Comparison of ENCODE assay signal across 8 cellular contexts in the genomic region with DNA sequence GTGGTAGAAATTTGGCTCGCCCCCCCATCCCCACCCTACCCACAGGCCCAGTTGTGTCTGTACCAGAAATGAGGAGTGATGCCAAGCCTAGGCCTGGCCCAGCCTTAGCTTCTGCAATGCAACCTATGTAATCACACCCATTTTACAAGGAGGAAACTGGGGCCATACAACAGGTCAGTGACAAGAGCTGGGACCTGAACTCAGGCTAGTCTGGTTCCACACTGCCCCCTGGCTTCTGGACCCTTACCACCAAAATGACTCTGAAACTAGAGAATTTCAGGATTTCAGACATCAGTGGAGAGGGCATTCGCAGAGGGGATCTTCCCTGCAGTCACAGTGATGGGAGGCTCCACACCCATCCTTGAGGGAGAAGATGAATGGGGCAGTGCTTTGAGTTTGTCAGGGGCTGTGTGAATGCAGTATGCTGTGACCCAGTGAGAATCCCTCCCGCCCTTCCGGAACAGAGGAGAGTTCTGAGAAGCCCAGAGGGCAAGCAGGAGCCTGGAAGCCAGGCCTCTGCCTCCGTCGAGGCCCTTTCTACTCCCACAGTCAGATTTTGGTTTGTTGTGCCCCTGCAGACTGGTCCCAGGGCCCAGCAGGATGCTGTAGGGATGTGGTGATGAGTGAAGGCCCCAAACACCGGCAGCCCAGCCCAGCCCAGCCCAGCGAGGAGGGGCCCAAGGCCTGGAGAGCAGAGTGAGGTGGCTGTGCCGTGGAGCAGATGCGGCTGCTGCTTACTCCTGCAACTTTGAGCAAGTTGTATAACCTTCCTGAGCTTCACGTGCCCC. TPM values are rescaled to one million over a fixed set of nuclear protein-coding genes. Genes with fewer than 3 reads are reported as not detected.
DNase-seq lines count a peak whose midpoint lies in the region; ATAC-seq, FAIRE-seq and TF ChIP-seq lines count a peak whose summit lies in the region.

No MANE protein-coding gene starts in this region.

- H4K20me1 ChIP-seq in GM23338 (replicated peaks; ENCODE audit: insufficient read depth), result peaks cover 24% of the 10 kb centered on the region

- POLR2A ChIA-PET in AG04450 (lab: Yijun Ruan, JAX), result no interaction called here

- H3K36me3 ChIP-seq in GM23338 (ENCODE audit: insufficient read depth) (no peaks in the 10 kb centered on the region), ascending aorta (peaks cover 22 to 28% of the 10 kb centered on the region in 2 donors), uterus (no peaks in the 10 kb centered on the region)

- H3K4me1 Mint-ChIP-seq in GM23338, result peaks cover 12% of the 10 kb centered on the region

- peaks cover 12% of the 10 kb centered on the region for H3K36me3 Mint-ChIP-seq in GM23338 (ENCODE audit: low read depth)

- ATAC-seq in GM23338, result peak; percentile 77
- ATAC-seq in GM18870 (IDR thresholded peaks at IDR 0.05; ENCODE audit: unreplicated experiment), result no peak

- no peaks in the 10 kb centered on the region for H3F3A ChIP-seq in GM23338 (replicated peaks; ENCODE audit: low read depth)

- CTCF ChIA-PET in AG04450 (lab: Charles Lee), result no interaction called here

- H3K4me1 ChIP-seq in GM23338 (ENCODE audit: insufficient read depth) (peaks cover 5% of the 10 kb centered on the region), ascending aorta (peaks cover 31 to 58% of the 10 kb centered on the region in 2 donors), uterus (peaks cover 0 to 6% of the 10 kb centered on the region in 2 donors)

- no peak for TF ChIP-seq POLR2A in uterus (IDR thresholded peaks at IDR 0.05)
- no peak for TF ChIP-seq POLR2A in GM12892 (IDR thresholded peaks at IDR 0.05; ENCODE audit: low read depth, low read length)

- TF ChIP-seq CTCF in AG04450 (IDR thresholded peaks at IDR 0.05; ENCODE audit: low read depth, low read length) (peak; percentile 27; the same call in 1 of the 2 replicates), GM23338 (conservative IDR thresholded peaks at IDR 0.05; ENCODE audit: low read depth in 2 of 2) (peak; percentile 72 to 80), ascending aorta (IDR thresholded peaks at IDR 0.05) (peak; percentile 18 to 53 (median 21)), uterus (IDR thresholded peaks at IDR 0.05) (peak; percentile 16 to 48 (median 27))

- no peak overlapping the region for H2AFZ ChIP-seq in GM23338

- no peaks in the 10 kb centered on the region for H3K9me2 ChIP-seq in GM23338 (ENCODE audit: insufficient read depth)

- H3K4me3 ChIP-seq in AG04450 (ENCODE audit: low read depth, low read length) (no peak overlapping the region), GM23338 (no peak overlapping the region), ascending aorta (peak overlapping the region in 1 of 2 donors; percentile 15), uterus (no peak overlapping the region)

- DNase-seq in AG04450 (ENCODE audit: low read depth, low spot score) (no peak), GM23338 (ENCODE audit: low spot score) (peak; percentile 75), ascending aorta (ENCODE audit: low spot score in 2 of 2) (no peak), uterus (no peak), GM12892 (ENCODE audit: insufficient read length) (no peak), LoVo (ENCODE audit: low spot score) (no peak)

- H3K27ac Mint-ChIP-seq in GM23338, result peak overlapping the region; percentile 57; the same call in 1 of the 2 replicates

- H3K27ac ChIP-seq in AG04450 (ENCODE audit: low read depth, low read length), result peak overlapping the region; percentile 42
- H3K27ac ChIP-seq in GM23338 (ENCODE audit: low read depth), result no peak overlapping the region
- peak overlapping the region; percentile 64 to 83 for H3K27ac ChIP-seq in ascending aorta
- peak overlapping the region; percentile 48 for H3K27ac ChIP-seq in layer of hippocampus (ENCODE audit: low read depth, low read length)
- peak overlapping the region; percentile 65 to 75 for H3K27ac ChIP-seq in uterus

- peaks cover 5% of the 10 kb centered on the region for H3K27me3 Mint-ChIP-seq in GM23338 (ENCODE audit: insufficient read depth, low read depth, poor library complexity)

- H3K4me3 Mint-ChIP-seq in GM23338, result no peak overlapping the region

- FAIRE-seq in GM12892 (lab: Jason Lieb, UNC), result no peak

- peaks cover 25% of the 10 kb centered on the region for H3K79me2 ChIP-seq in GM23338 (replicated peaks; ENCODE audit: insufficient read depth)

- no peaks in the 10 kb centered on the region for H3K27me3 ChIP-seq in AG04450 (ENCODE audit: control insufficient read depth, insufficient read depth, low read length)
- H3K27me3 ChIP-seq in GM23338 (ENCODE audit: insufficient read depth), result no peaks in the 10 kb centered on the region
- H3K27me3 ChIP-seq in ascending aorta, result no peaks in the 10 kb centered on the region
- no peaks in the 10 kb centered on the region for H3K27me3 ChIP-seq in layer of hippocampus (ENCODE audit: control insufficient read depth, insufficient read depth, low read length)
- no peaks in the 10 kb centered on the region for H3K27me3 ChIP-seq in uterus

- H3K9me3 ChIP-seq in AG04450 (ENCODE audit: control insufficient read depth, insufficient read depth, low read length) (no peaks in the 10 kb centered on the region), ascending aorta (no peaks in the 10 kb centered on the region), uterus (no peaks in the 10 kb centered on the region)

- no peak overlapping the region for H3K4me2 ChIP-seq in GM23338

- H3K9me3 Mint-ChIP-seq in GM23338, result no peaks in the 10 kb centered on the region

- intact Hi-C loops in ascending aorta (cut with DNase I) (loop anchor here (2.0 kb wide), 1 partner anchor 30 kb away; no protein-coding TSS in a partner anchor), uterus (cut with DNase I; ENCODE audit: low total_unique reads) (no loop called here)

TF ChIP-seq in GM23338, 12 proteins besides CTCF, POLR2A, EP300 and RAD21 (continues in another document):
- TF ChIP-seq, protein P1, sequence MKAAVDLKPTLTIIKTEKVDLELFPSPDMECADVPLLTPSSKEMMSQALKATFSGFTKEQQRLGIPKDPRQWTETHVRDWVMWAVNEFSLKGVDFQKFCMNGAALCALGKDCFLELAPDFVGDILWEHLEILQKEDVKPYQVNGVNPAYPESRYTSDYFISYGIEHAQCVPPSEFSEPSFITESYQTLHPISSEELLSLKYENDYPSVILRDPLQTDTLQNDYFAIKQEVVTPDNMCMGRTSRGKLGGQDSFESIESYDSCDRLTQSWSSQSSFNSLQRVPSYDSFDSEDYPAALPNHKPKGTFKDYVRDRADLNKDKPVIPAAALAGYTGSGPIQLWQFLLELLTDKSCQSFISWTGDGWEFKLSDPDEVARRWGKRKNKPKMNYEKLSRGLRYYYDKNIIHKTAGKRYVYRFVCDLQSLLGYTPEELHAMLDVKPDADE (IDR thresholded peaks at IDR 0.05), result no peak

RNA-seq across cellular contexts. Expression of a gene that starts 48.1 kb away (rescaled TPM):
- polyA plus RNA-seq in AG04450 (2011; rRNA removed) (273 and 380 TPM in 2 replicates), GM23338 (2016; fragmentation: Nextera tagmentation; extraction: Ambion mirVana) (100 and 123 TPM in 2 replicates)
- 338 and 442 TPM in 2 replicates for polyA minus RNA-seq in AG04450 (2011; rRNA and poly(A)+ RNA removed)
- total RNA-seq in GM23338 (2014; rRNA removed; shearing (Covaris generic)), result 23.5 and 29.7 TPM in 2 replicates
- total RNA-seq in ascending aorta (717 TPM), uterus (1,000 to 10,000 TPM in 1 of 4 donors, 100 to 1,000 TPM in 2, 10 to 100 TPM in 1; 18.5 to 1,447 (median 245) TPM)
- polyA plus RNA-seq in GM12892 (2012; ENCODE audit: missing spikeins), result 14.5 TPM

Comparison
In these comparisons a context has a peak if more than half of its experiments do, and no peak if none do; other contexts are left out.
1. CTCF ChIP-seq: peak in every context shown above with its lines; median percentile 76 in GM23338; 27 in AG04450; 27 in uterus; 21 in ascending aorta.